ENCODE assay signal across 8 cellular contexts in genomic region chr19:58558066-58558622, GRCh38. TPM values are rescaled to one million over a fixed set of nuclear protein-coding genes. Genes with fewer than 3 reads are reported as not detected.
DNase-seq lines count a peak whose midpoint lies in the region; ATAC-seq and TF ChIP-seq lines count a peak whose summit lies in the region.

UBE2M (minus strand) TSS chr19:58558611; CDS start chr19:58558381, 230 bp downstream.

- peaks cover 16 to 84% (median 74%) of the 10 kb centered on the region in 7 donors for H3K4me1 Mint-ChIP-seq in naive thymus-derived CD4-positive, alpha-beta T cell

- ATAC-seq in HG02884 (IDR thresholded peaks at IDR 0.05; ENCODE audit: unreplicated experiment): peak; percentile 4
- ATAC-seq in naive thymus-derived CD4-positive, alpha-beta T cell: peak; percentile 10
- ATAC-seq in HG03342 (IDR thresholded peaks at IDR 0.05; ENCODE audit: unreplicated experiment): no peak

- POLR2A ChIA-PET in naive thymus-derived CD4-positive, alpha-beta T cell (lab: Charles Lee): interaction anchor here (0.7 to 5.1 kb wide), 8 partner anchors 9 to 44 kb away, joined by 3 to 20 read pairs (median 4); partner anchors contain the start of genes TRIM28 and ZBTB45

- no peaks in the 10 kb centered on the region for H3K27me3 ChIP-seq in naive thymus-derived CD4-positive, alpha-beta T cell (ENCODE audit: control insufficient read depth in 2 of 2, insufficient read depth in 2 of 2, low read length in 2 of 2)

- peak within 1 kb of the TSS; percentile 96 for H3K27ac ChIP-seq in C4-2B
- peak within 1 kb of the TSS; percentile 97 for H3K27ac ChIP-seq in naive thymus-derived CD4-positive, alpha-beta T cell (ENCODE audit: low read depth, low read length)

- peaks cover 3 to 38% (median 12%) of the 10 kb centered on the region in 5 donors for H3K36me3 Mint-ChIP-seq in naive thymus-derived CD4-positive, alpha-beta T cell

- peaks cover 0 to 11% (median 4%) of the 10 kb centered on the region in 3 experiments for H3K36me3 ChIP-seq in naive thymus-derived CD4-positive, alpha-beta T cell (ENCODE audit: control insufficient read depth in 2 of 3, insufficient read depth in 3 of 3, low read length in 3 of 3)

- H3K9me3 ChIP-seq in naive thymus-derived CD4-positive, alpha-beta T cell (ENCODE audit: control insufficient read depth in 2 of 3, low read length in 3 of 3): no peaks in the 10 kb centered on the region

- H3K4me3 Mint-ChIP-seq in naive thymus-derived CD4-positive, alpha-beta T cell: peak within 1 kb of the TSS; percentile 87 to 98 (median 96)

- peaks cover 0 to 2% (median 0%) of the 10 kb centered on the region in 11 donors for H3K9me3 Mint-ChIP-seq in naive thymus-derived CD4-positive, alpha-beta T cell

- peak; percentile 76 for DNase-seq in activated CD4-positive, alpha-beta T cell treated with anti-CD3 and anti-CD28 coated beads for 48 hours
- DNase-seq in epithelial cell of esophagus (ENCODE audit: low read depth) (peak; percentile 68), HK-2 (ENCODE audit: unreplicated experiment) (no peak), DMS 273 (lab: John Stamatoyannopoulos, UW; ENCODE audit: unreplicated experiment) (no peak)
- peak in 6 of 9 donors; percentile 50 to 73 (median 69) for DNase-seq in naive thymus-derived CD4-positive, alpha-beta T cell

- H3K27ac Mint-ChIP-seq in naive thymus-derived CD4-positive, alpha-beta T cell: peak within 1 kb of the TSS; percentile 93 to 99 (median 98)

- H3K27me3 Mint-ChIP-seq in naive thymus-derived CD4-positive, alpha-beta T cell: no peaks in the 10 kb centered on the region

- peaks cover 50 to 59% of the 10 kb centered on the region in 2 donors for H3K4me1 ChIP-seq in naive thymus-derived CD4-positive, alpha-beta T cell (ENCODE audit: control insufficient read depth in 2 of 2, insufficient read depth in 2 of 2, low read length in 2 of 2)

- TF ChIP-seq CTCF in C4-2B (conservative IDR thresholded peaks at IDR 0.05): no peak
- no peak for TF ChIP-seq CTCF in epithelial cell of esophagus (IDR thresholded peaks at IDR 0.05; ENCODE audit: insufficient read depth, low read depth, low read length, missing control alignments)

- intact Hi-C loops in naive thymus-derived CD4-positive, alpha-beta T cell (cut with micrococcal nuclease): loop anchor here (1.0 kb wide), 2 partner anchors 15 to 157 kb away; partner anchors contain the start of gene MZF1 (in 2 of the 2)

- CTCF ChIA-PET in naive thymus-derived CD4-positive, alpha-beta T cell (lab: Charles Lee): no interaction called here

- peak within 1 kb of the TSS; percentile 90 for H3K4me3 ChIP-seq in epithelial cell of esophagus (ENCODE audit: low read length)
- peak within 1 kb of the TSS; percentile 97 for H3K4me3 ChIP-seq in naive thymus-derived CD4-positive, alpha-beta T cell (ENCODE audit: low read length)

RNA-seq across cellular contexts. Expression of gene UBE2M, which starts in this region (rescaled TPM):
- total RNA-seq in naive thymus-derived CD4-positive, alpha-beta T cell: 10 to 100 TPM; 37.1 to 92.1 (median 55.8) TPM
- 1 to 10 TPM; 7.5 to 7.8 TPM for polyA plus RNA-seq in naive thymus-derived CD4-positive, alpha-beta T cell

Comparison
In these comparisons a context has a peak if more than half of its experiments do, and no peak if none do; other contexts are left out.
1. DNase-seq: peak in activated CD4-positive, alpha-beta T cell treated with anti-CD3 and anti-CD28 coated beads for 48 hours (single experiment), epithelial cell of esophagus (single experiment) and naive thymus-derived CD4-positive, alpha-beta T cell (6 of 9); none in HK-2 (single experiment) and DMS 273 (single experiment).